Comparison of ENCODE assay signal across 16 cellular contexts in the genomic region with DNA sequence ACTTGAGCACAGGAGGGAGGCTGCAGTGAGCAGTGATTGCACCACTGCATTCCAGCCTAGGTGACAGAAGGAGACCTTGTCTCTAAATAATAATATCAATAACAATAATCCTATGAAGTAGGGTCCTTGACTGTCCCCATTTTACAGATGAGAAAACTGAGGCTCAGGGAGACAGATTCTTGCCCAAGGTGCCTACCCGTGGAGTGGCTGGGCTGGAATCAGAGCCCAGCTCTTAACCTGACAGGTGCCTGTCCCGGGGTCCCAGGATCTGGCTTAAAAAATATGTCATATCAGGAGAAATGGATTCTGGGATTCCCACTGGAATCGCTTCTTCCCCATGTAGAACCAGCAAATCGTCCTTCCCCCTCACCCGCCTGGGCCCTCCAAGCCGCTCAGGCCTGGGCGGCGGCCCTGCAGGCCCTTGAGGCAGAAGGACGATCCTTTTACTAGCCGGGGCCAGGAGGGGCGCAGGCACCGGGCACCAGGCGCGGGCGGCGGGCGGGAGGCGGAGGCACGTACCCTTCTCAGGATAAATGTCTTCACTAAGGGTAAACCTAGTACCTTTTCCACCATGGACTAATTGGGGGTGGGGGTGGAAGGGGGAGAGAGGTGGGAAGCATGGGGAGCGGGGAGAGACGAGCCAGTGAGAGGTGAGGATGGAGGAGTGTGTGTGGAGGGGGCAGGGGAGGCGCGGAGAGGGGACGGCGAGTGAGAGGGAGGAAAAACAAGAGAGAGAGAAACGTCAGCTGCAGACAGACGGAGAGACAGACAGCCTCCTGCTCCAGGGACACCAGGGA.
DNase-seq lines count a peak whose midpoint lies in the region; ATAC-seq, FAIRE-seq and TF ChIP-seq lines count a peak whose summit lies in the region.
"Had no signal": no experiment of that assay in that cellular context is flagged by ENCODE, and none has a peak within 500 bp of the region (broad histone marks: within the 10 kb centered on the region; RNA-seq: fewer than 3 reads in every experiment).

No MANE protein-coding gene starts in this region.

- H2AFZ ChIP-seq in K562 (ENCODE audit: low read depth, low read length) = peak overlapping the region; percentile 91

- no peaks in the 10 kb centered on the region for H3K36me3 Mint-ChIP-seq in activated CD4-positive, alpha-beta memory T cell treated with anti-CD3 and anti-CD28 coated beads for 36 hours

- no peak overlapping the region for H4K8ac ChIP-seq in mesendoderm (ENCODE audit: low read depth, low read length)

- no peak overlapping the region for H3K4ac ChIP-seq in mesendoderm (ENCODE audit: low read depth, low read length)

- DNase-seq in Ammon's horn (ENCODE audit: low spot score) (peak; percentile 7), K562 (ENCODE audit: extremely low read depth in 1 of 4, low spot score in 3 of 4) (peak in 3 of 4 experiments; percentile 32 to 62 (median 43)), mesendoderm (peak; percentile 14), retina (no peak), GM12892 (ENCODE audit: insufficient read length) (no peak)
- no peak for DNase-seq in activated CD4-positive, alpha-beta memory T cell treated with anti-CD3 and anti-CD28 coated beads for 36 hours
- DNase-seq: activated T-cell treated with anti-CD3 and anti-CD28 coated beads for 4 hours; aorta; BE2C; effector memory CD8-positive, alpha-beta T cell; NCI-H187; SHP77; stimulated activated CD4-positive, alpha-beta T cell treated with anti-CD3 and anti-CD28 coated beads, Interleukin-2, amount 100 ng/mL, for 24 hours had no signal

- no peak for TF ChIP-seq RAD21 in K562 (CRISPR knock-in tag; conservative IDR thresholded peaks at IDR 0.05 in 1 of 2, IDR thresholded peaks at IDR 0.05 in 1 of 2)

- no peak overlapping the region for H2BK15ac ChIP-seq in mesendoderm (replicated peaks; ENCODE audit: low read depth)

- H3K4me2 ChIP-seq in K562 (ENCODE audit: insufficient read depth, low read length) = peak overlapping the region; percentile 89
- no peak overlapping the region for H3K4me2 ChIP-seq in mesendoderm (ENCODE audit: low read length)
- H3K4me2 ChIP-seq: KMS-11 had no signal

- H3K27ac ChIP-seq in HEK293 (ENCODE audit: extremely low read depth, low read depth, low read length) (no peak overlapping the region), K562 (ENCODE audit: extremely low read depth, low read depth, low read length) (peak overlapping the region; percentile 82), mesendoderm (ENCODE audit: low read depth, low read length) (no peak overlapping the region)
- H3K27ac ChIP-seq: KMS-11 had no signal

- H3K36me3 ChIP-seq in HEK293 (ENCODE audit: control insufficient read depth in 2 of 2, insufficient read depth in 1 of 2, low read length in 2 of 2) (no peaks in the 10 kb centered on the region), K562 (ENCODE audit: control insufficient read depth, insufficient read depth, low read length) (no peaks in the 10 kb centered on the region), mesendoderm (ENCODE audit: control insufficient read depth, insufficient read depth, low read length) (no peaks in the 10 kb centered on the region)

- TF ChIP-seq POLR2A in K562 (conservative IDR thresholded peaks at IDR 0.05) = no peak; the same call in 1 of the 2 replicates
- no peak for TF ChIP-seq POLR2A in GM12892 (IDR thresholded peaks at IDR 0.05; ENCODE audit: low read depth, low read length)

- TF ChIP-seq EP300 in K562 (IDR thresholded peaks at IDR 0.05; ENCODE audit: low read length) = no peak

- POLR2A ChIA-PET in HEK293 (lab: Yijun Ruan, JAX) (no interaction called here), K562 (lab: Yijun Ruan, JAX) (interaction anchor here (0.8 to 1.7 kb wide), 3 partner anchors 9 to 212 kb away, joined by 3 to 6 read pairs (median 3); no protein-coding TSS in a partner anchor)
- POLR2A ChIA-PET in activated CD4-positive, alpha-beta memory T cell treated with anti-CD3 and anti-CD28 coated beads for 36 hours (lab: Charles Lee) = interaction anchor here (1.2 kb wide), 1 partner anchor 12 kb away, joined by 4 read pairs; no protein-coding TSS in a partner anchor

- peaks cover 3% of the 10 kb centered on the region for H3K9me1 ChIP-seq in K562 (ENCODE audit: control insufficient read depth, insufficient read depth, low read length)

- no peak overlapping the region for H2BK5ac ChIP-seq in mesendoderm (ENCODE audit: low read length)

- FAIRE-seq in K562 (lab: Jason Lieb, UNC) (peak; percentile 15), GM12892 (lab: Jason Lieb, UNC) (no peak)

- TF ChIP-seq CTCF in HEK293 (tag by site-specific recombination; IDR thresholded peaks at IDR 0.05) (no peak), K562 (IDR thresholded peaks at IDR 0.05 in 2 of 3, conservative IDR thresholded peaks at IDR 0.05 in 1 of 3; ENCODE audit: insufficient read depth in 2 of 3, low read depth in 1 of 3, low read length in 3 of 3) (0 out of 6 replicates have a peak, but pooled peaks of 1 of the 3 experiments have one; percentile 9)

- CTCF ChIA-PET in HEK293 (lab: Yijun Ruan, JAX) (interaction anchor here (0.7 kb wide), 1 partner anchor 558 kb away, joined by 3 read pairs; no protein-coding TSS in a partner anchor), K562 (lab: Yijun Ruan, JAX; ENCODE audit: low intra/inter-chr PET ratio) (no interaction called here)
- CTCF ChIA-PET in activated CD4-positive, alpha-beta memory T cell treated with anti-CD3 and anti-CD28 coated beads for 36 hours (lab: Charles Lee) = no interaction called here

- ATAC-seq in K562 (peak; percentile 72), GM21447 (IDR thresholded peaks at IDR 0.05; ENCODE audit: unreplicated experiment) (no peak)
- ATAC-seq: effector memory CD8-positive, alpha-beta T cell had no signal

- intact Hi-C loops in K562 (cut with micrococcal nuclease) = no loop called here
- intact Hi-C loops in activated CD4-positive, alpha-beta memory T cell treated with anti-CD3 and anti-CD28 coated beads for 36 hours (cut with micrococcal nuclease) = no loop called here

- no peak overlapping the region for H2BK120ac ChIP-seq in mesendoderm (ENCODE audit: low read depth, low read length)

- H4K20me1 ChIP-seq in K562 (replicated peaks; ENCODE audit: control insufficient read depth, insufficient read depth, low read length) = peaks cover 5% of the 10 kb centered on the region

- H3K9me3 ChIP-seq in HEK293 (ENCODE audit: control insufficient read depth, insufficient read depth, low read depth, low read length) (no peaks in the 10 kb centered on the region), K562 (replicated peaks; ENCODE audit: control insufficient read depth, insufficient read depth, low read depth, low read length) (no peaks in the 10 kb centered on the region)
- H3K9me3 ChIP-seq: BE2C had no signal

- H3K9me3 Mint-ChIP-seq in activated CD4-positive, alpha-beta memory T cell treated with anti-CD3 and anti-CD28 coated beads for 36 hours = no peaks in the 10 kb centered on the region
- H3K9me3 Mint-ChIP-seq: effector memory CD8-positive, alpha-beta T cell had no signal

- in situ Hi-C loops in K562 (cut with MboI) = no loop called here

- no peak overlapping the region for H3K4me3 Mint-ChIP-seq in activated CD4-positive, alpha-beta memory T cell treated with anti-CD3 and anti-CD28 coated beads for 36 hours

- no TSS peak for BruUV-seq in K562 (replicated peaks; lab: Mats Ljungman, UMichigan)

- no peak overlapping the region for H3K18ac ChIP-seq in mesendoderm (ENCODE audit: low read length)

- H3K4me3 ChIP-seq in HEK293 (ENCODE audit: low read depth, low read length) (no peak overlapping the region), K562 (peak overlapping the region; percentile 47), mesendoderm (ENCODE audit: low read length) (no peak overlapping the region)

- no peak overlapping the region for H2AK5ac ChIP-seq in mesendoderm (ENCODE audit: low read length)

- peaks cover 23% of the 10 kb centered on the region for H3K27me3 Mint-ChIP-seq in activated CD4-positive, alpha-beta memory T cell treated with anti-CD3 and anti-CD28 coated beads for 36 hours

- H3K4me1 ChIP-seq in HEK293 (ENCODE audit: control insufficient read depth, insufficient read depth, low read length) (no peaks in the 10 kb centered on the region), K562 (replicated peaks in 1 of 2; ENCODE audit: control insufficient read depth in 2 of 2, insufficient read depth in 2 of 2, low read length in 2 of 2) (peaks cover 2 to 39% of the 10 kb centered on the region in 2 experiments; a peak in 4 of 5 replicates), mesendoderm (ENCODE audit: control insufficient read depth, low read depth, low read length) (no peaks in the 10 kb centered on the region)
- H3K4me1 ChIP-seq: BE2C had no signal

- H3K79me1 ChIP-seq in mesendoderm (ENCODE audit: low read length) = no peaks in the 10 kb centered on the region

- no peak overlapping the region for H3K23ac ChIP-seq in mesendoderm (ENCODE audit: low read length)

- 23% methylated on average over 19 of the region's 27 CpGs for WGBS in K562 (ENCODE audit: insufficient coverage, low coverage, missing lambda C conversion rate)
- WGBS in mesendoderm (ENCODE audit: extremely low coverage, insufficient coverage, low lambda C conversion rate) = no CpG with 5 or more reads among the region's 27 CpGs

- H3K56ac ChIP-seq in mesendoderm (ENCODE audit: low read length) = no peak overlapping the region

- H3K27me3 ChIP-seq in K562 (ENCODE audit: control insufficient read depth in 2 of 2, insufficient read depth in 2 of 2, low read length in 2 of 2) (no peaks in the 10 kb centered on the region; a peak in 1 of 5 replicates), mesendoderm (ENCODE audit: insufficient read depth, low read length, poor library complexity) (no peaks in the 10 kb centered on the region)
- H3K27me3 ChIP-seq: BE2C had no signal

- H3K9ac ChIP-seq in K562 (ENCODE audit: insufficient read depth in 1 of 2, low read depth in 2 of 2, low read length in 2 of 2) (peak overlapping the region; percentile 75 to 99), mesendoderm (ENCODE audit: low read length) (peak overlapping the region; percentile 29)
- H3K9ac ChIP-seq: KMS-11 had no signal

- no peak overlapping the region for H4K5ac ChIP-seq in mesendoderm (ENCODE audit: low read length)

- H3K79me2 ChIP-seq in K562 (ENCODE audit: control insufficient read depth, insufficient read depth, low read length) = no peaks in the 10 kb centered on the region
- no peaks in the 10 kb centered on the region for H3K79me2 ChIP-seq in mesendoderm (ENCODE audit: control insufficient read depth, insufficient read depth, low read length)

- peaks cover 3% of the 10 kb centered on the region for H3K4me1 Mint-ChIP-seq in activated CD4-positive, alpha-beta memory T cell treated with anti-CD3 and anti-CD28 coated beads for 36 hours (ENCODE audit: low read depth)

- no peak overlapping the region for H3K27ac Mint-ChIP-seq in activated CD4-positive, alpha-beta memory T cell treated with anti-CD3 and anti-CD28 coated beads for 36 hours
- H3K27ac Mint-ChIP-seq: effector memory CD8-positive, alpha-beta T cell had no signal

TF ChIP-seq in K562, 482 proteins besides CTCF, POLR2A, EP300 and RAD21 (continues in another document):
- peak; percentile 39 for TF ChIP-seq POLR2B (IDR thresholded peaks at IDR 0.05; ENCODE audit: low read depth, partially characterized antibody)
- TF ChIP-seq ADNP (tag; IDR thresholded peaks at IDR 0.05) = peak; percentile 96
- TF ChIP-seq GTF2F1 (IDR thresholded peaks at IDR 0.05; ENCODE audit: low read depth, low read length) = no peak
- peak; percentile 61; the same call in 1 of the 2 replicates for TF ChIP-seq ZBTB7A (IDR thresholded peaks at IDR 0.05; ENCODE audit: borderline replicate concordance, control insufficient read depth, low read depth, low read length)

Comparison
In these comparisons a context has a peak if more than half of its experiments do, and no peak if none do; other contexts are left out.
1. DNase-seq: peak in Ammon's horn (single experiment), K562 (3 of 4) and mesendoderm (single experiment); none in retina (single experiment), activated CD4-positive, alpha-beta memory T cell treated with anti-CD3 and anti-CD28 coated beads for 36 hours (single experiment) and GM12892 (single experiment).